ENCODE assay signal across 10 cellular contexts in genomic region chr9:694499-695154, GRCh38.
DNase-seq lines count a peak whose midpoint lies in the region; ATAC-seq and TF ChIP-seq lines count a peak whose summit lies in the region.
"Had no signal": no experiment of that assay in that cellular context is flagged by ENCODE, and none has a peak within 500 bp of the region (broad histone marks: within the 10 kb centered on the region; RNA-seq: fewer than 3 reads in every experiment).

No MANE protein-coding gene starts in this region.

- intact Hi-C loops in A673 (cut with micrococcal nuclease; ENCODE audit: unreplicated experiment): no loop called here

- no peak for ATAC-seq in GM21528 (IDR thresholded peaks at IDR 0.05; ENCODE audit: low FRiP score, unreplicated experiment)

- H3K27ac ChIP-seq in A673 (ENCODE audit: low read depth, low read length, poor library complexity, severe bottlenecking) (peak overlapping the region; percentile 83), SK-N-SH (ENCODE audit: low read depth in 2 of 2, low read length in 1 of 2) (peak overlapping the region; percentile 87 to 88)
- H3K27ac ChIP-seq: C4-2B had no signal

- TF ChIP-seq CTCF in A673 (conservative IDR thresholded peaks at IDR 0.05; ENCODE audit: low read depth, low read length) (no peak), SK-N-SH (IDR thresholded peaks at IDR 0.05) (no peak), fibroblast of pulmonary artery (IDR thresholded peaks at IDR 0.05; ENCODE audit: low read length, missing control alignments) (no peak)

- no peaks in the 10 kb centered on the region for H3K27me3 ChIP-seq in A673 (replicated peaks; ENCODE audit: insufficient read depth, low read depth, low read length, poor library complexity)
- no peaks in the 10 kb centered on the region for H3K27me3 ChIP-seq in SK-N-SH (ENCODE audit: insufficient read depth)
- no peaks in the 10 kb centered on the region for H3K27me3 ChIP-seq in neuron (ENCODE audit: insufficient read depth, low read length)

- peaks cover 16% of the 10 kb centered on the region; the same call in 1 of the 2 replicates for H3K79me2 ChIP-seq in SK-N-SH (ENCODE audit: insufficient read depth)

- TF ChIP-seq RAD21 in SK-N-SH (IDR thresholded peaks at IDR 0.05; ENCODE audit: low read length): no peak

- H3K9me2 ChIP-seq in SK-N-SH: no peaks in the 10 kb centered on the region

- H4K20me1 ChIP-seq in SK-N-SH (ENCODE audit: insufficient read depth): no peaks in the 10 kb centered on the region

- peak in 1 of 2 experiments; percentile 44; a peak in 1 of 4 replicates for TF ChIP-seq EP300 in SK-N-SH (IDR thresholded peaks at IDR 0.05; ENCODE audit: borderline replicate concordance in 1 of 2, low read depth in 1 of 2, low read length in 1 of 2)

- no TSS peak for BruUV-seq in A673 (replicated peaks; lab: Mats Ljungman, UMichigan)

- H3K4me2 ChIP-seq in SK-N-SH: peak overlapping the region; percentile 76

- H3K9me3 ChIP-seq in A673 (ENCODE audit: low read depth, low read length, poor library complexity, severe bottlenecking) (no peaks in the 10 kb centered on the region), SK-N-SH (no peaks in the 10 kb centered on the region), neuron (ENCODE audit: low read length) (no peaks in the 10 kb centered on the region)

- POLR2A ChIA-PET in A673 (lab: Charles Lee; ENCODE audit: low non-redundant PET) (interaction anchor here (0.5 kb wide), 1 partner anchor 28 kb away, joined by 16 read pairs; no protein-coding TSS in a partner anchor), SK-N-SH (lab: Yijun Ruan, JAX) (no interaction called here)

- H3K4me1 ChIP-seq in A673 (ENCODE audit: insufficient read depth, low read length, poor library complexity, severe bottlenecking): peaks cover 9% of the 10 kb centered on the region
- H3K4me1 ChIP-seq in SK-N-SH (ENCODE audit: control insufficient read depth in 1 of 2, insufficient read depth in 2 of 2, low read depth in 1 of 2, low read length in 1 of 2): peaks cover 2 to 32% of the 10 kb centered on the region in 2 experiments
- peaks cover 18% of the 10 kb centered on the region for H3K4me1 ChIP-seq in neuron (ENCODE audit: insufficient read depth, low read length)

- 5% methylated on average over 8 of the region's 8 CpGs for WGBS in SK-N-SH (ENCODE audit: low lambda C conversion rate)

- H2AFZ ChIP-seq in SK-N-SH (ENCODE audit: low read depth) (no peak overlapping the region; the same call in 1 of the 2 replicates), neuron (ENCODE audit: low read depth, low read length) (peak overlapping the region; percentile 52)

- H3K36me3 ChIP-seq in A673 (ENCODE audit: insufficient read depth, low read length, poor library complexity, severe bottlenecking): no peaks in the 10 kb centered on the region
- no peaks in the 10 kb centered on the region for H3K36me3 ChIP-seq in SK-N-SH (replicated peaks in 1 of 2; ENCODE audit: control insufficient read depth in 1 of 2, insufficient read depth in 2 of 2, low read length in 1 of 2)
- no peaks in the 10 kb centered on the region for H3K36me3 ChIP-seq in neuron (ENCODE audit: insufficient read depth, low read length)

- H3F3A ChIP-seq in SK-N-SH (replicated peaks; ENCODE audit: insufficient read depth): peaks cover 45% of the 10 kb centered on the region

- peak overlapping the region; percentile 68 for H3K9ac ChIP-seq in SK-N-SH

- DNase-seq in A673 (ENCODE audit: low spot score): no peak
- no peak for DNase-seq in SK-N-SH
- peak; percentile 86 for DNase-seq in fibroblast of pulmonary artery (ENCODE audit: low read depth)
- no peak for DNase-seq in NCI-H2196 (lab: John Stamatoyannopoulos, UW; ENCODE audit: unreplicated experiment)
- DNase-seq in SKM-1 (lab: John Stamatoyannopoulos, UW; ENCODE audit: unreplicated experiment): no peak
- no peak for DNase-seq in NCI-H1092 treated with DMSO at 0.1 percent for 48 hours (lab: John Stamatoyannopoulos, UW)
- DNase-seq: NCI-H187 treated with DMSO at 0.1 percent for 48 hours had no signal

- H3K4me3 ChIP-seq in A673 (ENCODE audit: low read depth, low read length, poor library complexity, severe bottlenecking) (no peak overlapping the region), SK-N-SH (ENCODE audit: low read depth in 2 of 2, low read length in 1 of 2) (peak overlapping the region; percentile 32 to 54; a peak in 3 of 4 replicates), fibroblast of pulmonary artery (replicated peaks; ENCODE audit: low read depth, low read length) (no peak overlapping the region), neuron (ENCODE audit: low read length) (no peak overlapping the region)

- CTCF ChIA-PET in A673 (lab: Charles Lee) (interaction anchor here (0.6 kb wide), 1 partner anchor 249 kb away, joined by 11 read pairs; no protein-coding TSS in a partner anchor), SK-N-SH (lab: Yijun Ruan, JAX) (no interaction called here)

TF ChIP-seq in SK-N-SH, 30 proteins besides CTCF, POLR2A, EP300 and RAD21 (continues in another document):
- TF ChIP-seq FOXJ3 (CRISPR knock-in tag; IDR thresholded peaks at IDR 0.05): no peak
- TF ChIP-seq ELF1 (IDR thresholded peaks at IDR 0.05): no peak
- TF ChIP-seq, protein P1, sequence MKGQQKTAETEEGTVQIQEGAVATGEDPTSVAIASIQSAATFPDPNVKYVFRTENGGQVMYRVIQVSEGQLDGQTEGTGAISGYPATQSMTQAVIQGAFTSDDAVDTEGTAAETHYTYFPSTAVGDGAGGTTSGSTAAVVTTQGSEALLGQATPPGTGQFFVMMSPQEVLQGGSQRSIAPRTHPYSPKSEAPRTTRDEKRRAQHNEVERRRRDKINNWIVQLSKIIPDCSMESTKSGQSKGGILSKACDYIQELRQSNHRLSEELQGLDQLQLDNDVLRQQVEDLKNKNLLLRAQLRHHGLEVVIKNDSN (IDR thresholded peaks at IDR 0.05; ENCODE audit: borderline replicate concordance, low read depth): no peak
- no peak for TF ChIP-seq TAF1 (IDR thresholded peaks at IDR 0.05; ENCODE audit: borderline replicate concordance, low read depth, low read length)
- TF ChIP-seq NFIC (IDR thresholded peaks at IDR 0.05; ENCODE audit: borderline replicate concordance): no peak
- peak; percentile 64 for TF ChIP-seq JUND (IDR thresholded peaks at IDR 0.05)
- TF ChIP-seq MEF2A (IDR thresholded peaks at IDR 0.05; ENCODE audit: borderline replicate concordance, low read depth): no peak
- TF ChIP-seq GABPA (IDR thresholded peaks at IDR 0.05; ENCODE audit: low read depth): no peak
- TF ChIP-seq RFX5 (IDR thresholded peaks at IDR 0.05; ENCODE audit: low read length): no peak
- TF ChIP-seq TCF12 (IDR thresholded peaks at IDR 0.05): peak; percentile 62; the same call in 1 of the 2 replicates
- no peak for TF ChIP-seq FOXM1 (IDR thresholded peaks at IDR 0.05; ENCODE audit: low read depth)
- TF ChIP-seq RXRA (IDR thresholded peaks at IDR 0.05; ENCODE audit: borderline replicate concordance, low read depth): no peak
- no peak for TF ChIP-seq TEAD4 (IDR thresholded peaks at IDR 0.05; ENCODE audit: borderline replicate concordance, insufficient read depth)
- no peak for TF ChIP-seq RCOR1 (IDR thresholded peaks at IDR 0.05; ENCODE audit: low read length)
- TF ChIP-seq, protein P2, sequence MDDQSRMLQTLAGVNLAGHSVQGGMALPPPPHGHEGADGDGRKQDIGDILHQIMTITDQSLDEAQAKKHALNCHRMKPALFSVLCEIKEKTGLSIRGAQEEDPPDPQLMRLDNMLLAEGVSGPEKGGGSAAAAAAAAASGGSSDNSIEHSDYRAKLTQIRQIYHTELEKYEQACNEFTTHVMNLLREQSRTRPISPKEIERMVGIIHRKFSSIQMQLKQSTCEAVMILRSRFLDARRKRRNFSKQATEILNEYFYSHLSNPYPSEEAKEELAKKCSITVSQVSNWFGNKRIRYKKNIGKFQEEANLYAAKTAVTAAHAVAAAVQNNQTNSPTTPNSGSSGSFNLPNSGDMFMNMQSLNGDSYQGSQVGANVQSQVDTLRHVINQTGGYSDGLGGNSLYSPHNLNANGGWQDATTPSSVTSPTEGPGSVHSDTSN (IDR thresholded peaks at IDR 0.05): peak; percentile 71
- peak; percentile 83 for TF ChIP-seq FOSL2 (IDR thresholded peaks at IDR 0.05; ENCODE audit: borderline replicate concordance, low read depth)
- TF ChIP-seq USF2 (IDR thresholded peaks at IDR 0.05; ENCODE audit: borderline replicate concordance, low read depth, low read length): no peak
- TF ChIP-seq SIN3A (IDR thresholded peaks at IDR 0.05; ENCODE audit: borderline replicate concordance, low read depth, low read length): peak; percentile 45; the same call in 1 of the 2 replicates
- TF ChIP-seq POLR2AphosphoS5 (IDR thresholded peaks at IDR 0.05; ENCODE audit: low read depth, low read length): no peak
- TF ChIP-seq GATA2 (CRISPR knock-in tag; IDR thresholded peaks at IDR 0.05): no peak

Comparison
In these comparisons a context has a peak if more than half of its experiments do, and no peak if none do; other contexts are left out.
1. H3K4me3 ChIP-seq: peak in SK-N-SH (2 of 2); none in A673 (single experiment), fibroblast of pulmonary artery (single experiment) and neuron (single experiment).